19 cellular contexts compared by ENCODE assay signal in the genomic region with DNA sequence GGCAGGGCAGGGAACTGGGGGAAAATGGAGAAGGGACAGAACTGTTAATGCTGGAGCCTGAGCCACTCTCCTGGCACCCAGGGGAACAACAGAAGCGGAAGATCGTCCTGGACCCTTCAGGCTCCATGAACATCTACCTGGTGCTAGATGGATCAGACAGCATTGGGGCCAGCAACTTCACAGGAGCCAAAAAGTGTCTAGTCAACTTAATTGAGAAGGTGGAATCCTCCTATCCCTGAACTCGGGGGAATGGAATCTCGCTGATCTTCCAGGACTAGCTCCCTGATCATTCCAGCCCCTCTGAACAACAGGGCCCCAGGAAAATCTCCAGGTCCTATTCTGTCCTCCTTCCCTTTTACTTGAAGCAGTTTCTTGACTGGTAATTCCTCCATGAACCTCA. TPM values are rescaled to one million over a fixed set of nuclear protein-coding genes. Genes with fewer than 3 reads are reported as not detected.
"Had no signal": no experiment of that assay in that cellular context is flagged by ENCODE, and none has a peak within 500 bp of the region (broad histone marks: within the 10 kb centered on the region; RNA-seq: fewer than 3 reads in every experiment).

No MANE protein-coding gene starts in this region.

- H3K27me3 Mint-ChIP-seq: activated CD4-positive, alpha-beta T cell treated with anti-CD3 and anti-CD28 coated beads for 36 hours had no signal

- ATAC-seq: activated CD4-positive, alpha-beta T cell treated with anti-CD3 and anti-CD28 coated beads for 36 hours; esophagus mucosa; gastrocnemius medialis; natural killer cell treated with Interleukin-12 subunit alpha and Interleukin-12 subunit beta and Interleukin-15 and Interleukin-18, amount 100 ng/mL, for 72 hours had no signal

- H3K4me3 Mint-ChIP-seq: activated CD4-positive, alpha-beta T cell treated with anti-CD3 and anti-CD28 coated beads for 36 hours; natural killer cell treated with Interleukin-12 subunit alpha and Interleukin-12 subunit beta and Interleukin-15 and Interleukin-18, amount 100 ng/mL, for 72 hours had no signal

- H3K9me3 ChIP-seq: gastrocnemius medialis, prostate gland, right atrium auricular region, stomach, testis had no signal

- DNase-seq: activated CD4-positive, alpha-beta T cell treated with anti-CD3 and anti-CD28 coated beads for 36 hours; activated CD4-positive, alpha-beta T cell treated with anti-CD3 and anti-CD28 coated beads, Interleukin-2, amount 50 U/mL, for 48 hours; activated naive CD4-positive, alpha-beta T cell; brain microvascular endothelial cell; cerebellar nuclear complex; cortex of kidney; effector CD4-positive, alpha-beta T cell; gastrocnemius medialis; head of caudate nucleus; stimulated activated CD4-positive, alpha-beta T cell treated with anti-CD3 and anti-CD28 coated beads, Interleukin-2, amount 100 ng/mL, for 48 hours; stomach; testis; WERI-Rb-1 had no signal

- H3K9me3 Mint-ChIP-seq: natural killer cell treated with Interleukin-12 subunit alpha and Interleukin-12 subunit beta and Interleukin-15 and Interleukin-18, amount 100 ng/mL, for 72 hours had no signal

- H3K27ac ChIP-seq: brain microvascular endothelial cell, gastrocnemius medialis, prostate gland, right atrium auricular region, stomach, testis, WERI-Rb-1 had no signal

- H3K27ac Mint-ChIP-seq: activated CD4-positive, alpha-beta T cell treated with anti-CD3 and anti-CD28 coated beads for 36 hours; natural killer cell treated with Interleukin-12 subunit alpha and Interleukin-12 subunit beta and Interleukin-15 and Interleukin-18, amount 100 ng/mL, for 72 hours had no signal

- H3K27me3 ChIP-seq: brain microvascular endothelial cell, right atrium auricular region, stomach, testis had no signal

- H3K4me1 ChIP-seq: gastrocnemius medialis had no signal

- H3K4me3 ChIP-seq: gastrocnemius medialis, lung, prostate gland, right atrium auricular region, testis had no signal

RNA-seq across cellular contexts. Expression of gene CFB, which starts 2.0 kb away (rescaled TPM):
- total RNA-seq: T-helper 2 cell treated with Interferon-gamma antibody and Interleukin-4, amounts not matched to agents 100 ng/mL and 5 ng/mL, for 36 hours had no signal
